In the genomic region with DNA sequence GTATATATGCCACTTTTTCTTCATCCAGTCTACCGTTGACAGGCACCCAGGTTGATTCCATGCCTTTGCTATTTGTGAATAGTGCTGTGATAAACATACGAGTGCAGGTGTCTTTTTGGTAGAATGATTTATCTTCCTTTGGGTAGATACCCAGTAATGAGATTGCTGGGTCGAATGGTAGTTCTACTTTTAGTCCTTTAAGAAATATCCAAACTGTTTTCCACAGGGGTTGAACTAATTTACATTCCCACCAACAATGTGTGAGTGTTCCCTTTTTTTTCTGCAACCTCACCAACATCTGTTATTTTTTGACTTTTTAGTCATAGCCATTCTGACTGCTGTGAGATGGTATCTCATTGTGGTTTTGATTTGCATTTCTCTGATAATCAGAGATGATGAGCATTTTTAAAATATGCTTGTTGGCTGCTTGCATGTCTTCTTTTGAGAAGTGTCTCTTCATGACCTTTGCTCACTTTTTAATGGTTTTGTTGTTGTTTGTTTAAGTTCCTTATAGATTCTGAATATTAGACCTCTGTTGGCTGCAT, we compare ENCODE assay signal across 18 cellular contexts. TPM values are rescaled to one million over a fixed set of nuclear protein-coding genes. Genes with fewer than 3 reads are reported as not detected.
DNase-seq lines count a peak whose midpoint lies in the region; ATAC-seq and TF ChIP-seq lines count a peak whose summit lies in the region.
"Had no signal": no experiment of that assay in that cellular context is flagged by ENCODE, and none has a peak within 500 bp of the region (broad histone marks: within the 10 kb centered on the region; RNA-seq: fewer than 3 reads in every experiment).

No MANE protein-coding gene starts in this region.

- ATAC-seq in activated T-cell treated with anti-CD3 and anti-CD28 coated beads, Interleukin-2, amount 50 U/mL, for 4 hours = peak; percentile 6 to 11
- ATAC-seq in GM18870 (IDR thresholded peaks at IDR 0.05; ENCODE audit: unreplicated experiment) (no peak), GM19455 (IDR thresholded peaks at IDR 0.05; ENCODE audit: unreplicated experiment) (no peak)
- ATAC-seq: foreskin keratinocyte, left cardiac atrium, sciatic nerve had no signal

- H3K9me3 ChIP-seq in spleen (no peaks in the 10 kb centered on the region), left ventricle myocardium inferior (replicated peaks) (no peaks in the 10 kb centered on the region)

- intact Hi-C loops in spleen (cut with DNase I; ENCODE audit: low total_unique reads) = no loop called here
- intact Hi-C loops in left ventricle myocardium inferior (cut with micrococcal nuclease) = no loop called here

- H3K27ac ChIP-seq in spleen = peak overlapping the region in 7 of 8 donors; percentile 24 to 94 (median 89)
- H3K27ac ChIP-seq in left ventricle myocardium inferior (replicated peaks) = no peak overlapping the region
- H3K27ac ChIP-seq: foreskin keratinocyte had no signal

- H3K27me3 ChIP-seq in spleen (replicated peaks in 1 of 7) (peaks cover 0 to 8% (median 0%) of the 10 kb centered on the region in 7 donors), left ventricle myocardium inferior (ENCODE audit: low read depth) (peaks cover 43% of the 10 kb centered on the region)

- peaks cover 1% of the 10 kb centered on the region for H3K36me3 Mint-ChIP-seq in activated T-cell treated with anti-CD3 and anti-CD28 coated beads, Interleukin-2, amount 50 U/mL, for 4 hours (ENCODE audit: insufficient read depth)
- peaks cover 4% of the 10 kb centered on the region for H3K36me3 Mint-ChIP-seq in activated naive CD8-positive, alpha-beta T cell

- 43 to 69% (median 50%) methylated on average over 3 of the region's 3 CpGs for WGBS in spleen, 5 donors

- H3K4me1 ChIP-seq in spleen (peaks cover 0 to 90% (median 41%) of the 10 kb centered on the region in 6 donors), left ventricle myocardium inferior (peaks cover 13% of the 10 kb centered on the region)
- H3K4me1 ChIP-seq: foreskin keratinocyte had no signal

- H3K4me3 ChIP-seq in spleen = peak overlapping the region in 1 of 8 donors; percentile 66
- H3K4me3 ChIP-seq in left ventricle myocardium inferior = no peak overlapping the region

- H3K36me3 ChIP-seq in spleen = no peaks in the 10 kb centered on the region
- no peaks in the 10 kb centered on the region for H3K36me3 ChIP-seq in left ventricle myocardium inferior

- H3K4me3 Mint-ChIP-seq in activated T-cell treated with anti-CD3 and anti-CD28 coated beads, Interleukin-2, amount 50 U/mL, for 4 hours = peak overlapping the region; percentile 86
- peak overlapping the region; percentile 87 for H3K4me3 Mint-ChIP-seq in activated naive CD8-positive, alpha-beta T cell

- H3K4me1 Mint-ChIP-seq in activated T-cell treated with anti-CD3 and anti-CD28 coated beads, Interleukin-2, amount 50 U/mL, for 4 hours (ENCODE audit: low read depth) = peaks cover 93% of the 10 kb centered on the region
- H3K4me1 Mint-ChIP-seq in activated naive CD8-positive, alpha-beta T cell (ENCODE audit: low read depth) = peaks cover 95% of the 10 kb centered on the region

- TF ChIP-seq POLR2A in spleen (IDR thresholded peaks at IDR 0.05) = no peak

- no peak for DNase-seq in activated T-cell treated with anti-CD3 and anti-CD28 coated beads, Interleukin-2, amount 50 U/mL, for 4 hours
- no peak for DNase-seq in activated T-cell treated with anti-CD3 and anti-CD28 coated beads for 4 hours
- peak; percentile 61 for DNase-seq in NCI-H526 treated with DMSO at 0.1 percent for 48 hours (lab: John Stamatoyannopoulos, UW)
- no peak for DNase-seq in spleen
- no peak for DNase-seq in left ventricle myocardium inferior
- DNase-seq: COR-L47, cortex of kidney, EL, foreskin keratinocyte, left cardiac atrium, NCI-H187, nucleus accumbens, SHP77 had no signal

- TF ChIP-seq CTCF in spleen (IDR thresholded peaks at IDR 0.05 in 8 of 11, conservative IDR thresholded peaks at IDR 0.05 in 3 of 11) (no peak), left ventricle myocardium inferior (IDR thresholded peaks at IDR 0.05; ENCODE audit: borderline replicate concordance) (no peak)

- H3K9me3 Mint-ChIP-seq in activated T-cell treated with anti-CD3 and anti-CD28 coated beads, Interleukin-2, amount 50 U/mL, for 4 hours = no peaks in the 10 kb centered on the region
- no peaks in the 10 kb centered on the region for H3K9me3 Mint-ChIP-seq in activated naive CD8-positive, alpha-beta T cell (ENCODE audit: low read depth)

- no peaks in the 10 kb centered on the region for H3K27me3 Mint-ChIP-seq in activated T-cell treated with anti-CD3 and anti-CD28 coated beads, Interleukin-2, amount 50 U/mL, for 4 hours (ENCODE audit: low read depth)
- H3K27me3 Mint-ChIP-seq in activated naive CD8-positive, alpha-beta T cell = no peaks in the 10 kb centered on the region

- peak overlapping the region; percentile 95 for H3K27ac Mint-ChIP-seq in activated naive CD8-positive, alpha-beta T cell

RNA-seq across cellular contexts. Expression of a gene that starts 1.9 kb away (rescaled TPM):
- 1 to 10 TPM; 1.8 to 2.5 (median 2.2) TPM for total RNA-seq in activated T-cell treated with anti-CD3 and anti-CD28 coated beads, Interleukin-2, amount 50 U/mL, for 4 hours
- total RNA-seq in spleen = 10 to 100 TPM in 5 of 7 donors, 1 to 10 TPM in 2; 7.8 to 29.2 (median 14.6) TPM
- 1 to 10 TPM; 1.2 to 3.5 (median 1.7) TPM for polyA plus RNA-seq in spleen
- total RNA-seq in left ventricle myocardium inferior = 0.05 TPM
- total RNA-seq: foreskin keratinocyte, MCF 10A had no signal
- polyA plus RNA-seq: foreskin keratinocyte had no signal

Comparison
In these comparisons a context has a peak if more than half of its experiments do, and no peak if none do; other contexts are left out.
1. ATAC-seq: peak in activated T-cell treated with anti-CD3 and anti-CD28 coated beads, Interleukin-2, amount 50 U/mL, for 4 hours (2 of 2); none in GM18870 (single experiment) and GM19455 (single experiment).